14 cellular contexts compared by ENCODE assay signal in the genomic region with DNA sequence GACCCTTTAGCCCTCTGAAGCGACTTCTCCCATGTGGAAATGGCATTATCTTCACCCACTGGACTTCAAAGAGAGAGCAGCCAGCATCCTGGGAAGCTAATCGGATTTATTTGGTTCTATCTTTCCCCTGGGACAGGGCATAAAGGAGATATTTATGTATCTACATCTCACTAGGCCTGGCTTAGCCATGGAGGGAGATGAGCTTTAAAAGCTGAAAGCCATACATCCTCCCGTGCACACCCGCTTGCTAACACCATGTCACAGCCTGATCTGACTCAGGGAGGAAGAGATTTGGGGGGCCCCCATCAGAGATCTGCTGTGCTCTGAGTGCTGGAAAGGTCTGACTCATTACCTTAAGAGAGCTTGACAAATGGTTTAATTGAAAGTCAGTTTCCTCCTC.
A peak's percentile ranks its signal among the peaks of the same experiment; 100 is the strongest.
DNase-seq lines count a peak whose midpoint lies in the region; ATAC-seq, FAIRE-seq and TF ChIP-seq lines count a peak whose summit lies in the region.
"Had no signal": no experiment of that assay in that cellular context is flagged by ENCODE, and none has a peak within 500 bp of the region (broad histone marks: within the 10 kb centered on the region; RNA-seq: fewer than 3 reads in every experiment).

No MANE protein-coding gene starts in this region.

- no peaks in the 10 kb centered on the region for H3K79me2 ChIP-seq in SK-N-SH (ENCODE audit: insufficient read depth)

- no peaks in the 10 kb centered on the region for H3K9me2 ChIP-seq in SK-N-SH

- no peak overlapping the region for H2AFZ ChIP-seq in SK-N-SH (ENCODE audit: low read depth)

- no peaks in the 10 kb centered on the region for H3K27me3 ChIP-seq in SK-N-SH (ENCODE audit: insufficient read depth)
- H3K27me3 ChIP-seq in thymus (ENCODE audit: control insufficient read depth, insufficient read depth), result no peaks in the 10 kb centered on the region
- no peaks in the 10 kb centered on the region for H3K27me3 ChIP-seq in transverse colon

- peaks cover 26 to 64% of the 10 kb centered on the region in 2 experiments for H3K4me1 ChIP-seq in SK-N-SH (ENCODE audit: control insufficient read depth in 1 of 2, insufficient read depth in 2 of 2, low read depth in 1 of 2, low read length in 1 of 2)
- H3K4me1 ChIP-seq in thymus (ENCODE audit: control insufficient read depth, insufficient read depth, low read length), result peaks cover 56% of the 10 kb centered on the region
- peaks cover 0 to 29% (median 9%) of the 10 kb centered on the region in 4 donors for H3K4me1 ChIP-seq in transverse colon

- no peak overlapping the region for H3K4me3 ChIP-seq in SK-N-SH (ENCODE audit: low read depth in 2 of 2, low read length in 1 of 2)
- no peak overlapping the region for H3K4me3 ChIP-seq in thymus (ENCODE audit: low read length)
- H3K4me3 ChIP-seq in transverse colon, result no peak overlapping the region

- H3K27ac ChIP-seq in SK-N-SH (ENCODE audit: low read depth in 2 of 2, low read length in 1 of 2), result peak overlapping the region in 1 of 2 experiments; percentile 64; a peak in 1 of 4 replicates
- peak overlapping the region; percentile 64 for H3K27ac ChIP-seq in thymus (ENCODE audit: low read depth)
- H3K27ac ChIP-seq in transverse colon, result no peak overlapping the region

- H3K4me2 ChIP-seq in SK-N-SH, result no peak overlapping the region

- peak; percentile 55 for DNase-seq in activated CD8-positive, alpha-beta T cell treated with anti-CD3 and anti-CD28 coated beads for 36 hours
- no peak for DNase-seq in activated CD8-positive, alpha-beta T cell treated with anti-CD3 and anti-CD28 coated beads, Interleukin-2, amount 10 ng/mL, durations not matched to agents 7 days and 5 days
- DNase-seq in HFFc6 (no peak), SK-N-SH (peak; percentile 29), urothelium cell line (ENCODE audit: low spot score) (no peak), transverse colon (no peak)
- DNase-seq: MM.1S, NCI-H187 treated with DMSO at 0.1 percent for 48 hours, NCI-H345, NCI-H69, PC-3 had no signal

- CTCF ChIA-PET in activated CD8-positive, alpha-beta T cell treated with anti-CD3 and anti-CD28 coated beads for 36 hours (lab: Charles Lee), result interaction anchor here (0.8 to 8.4 kb wide), 4 partner anchors 23 to 203 kb away, joined by 3 to 129 read pairs (median 4); no protein-coding TSS in a partner anchor
- CTCF ChIA-PET in activated CD8-positive, alpha-beta T cell treated with anti-CD3 and anti-CD28 coated beads, Interleukin-2, amount 10 ng/mL, durations not matched to agents 7 days and 5 days (lab: Charles Lee), result interaction anchor here (0.7 to 3.3 kb wide), 5 partner anchors 9 to 203 kb away, joined by 3 to 21 read pairs (median 4); a partner anchor contains a TSS
- CTCF ChIA-PET in SK-N-SH (lab: Yijun Ruan, JAX), result interaction anchor here (0.8 to 10.9 kb wide), 10 partner anchors 8 to 203 kb away, joined by 3 to 275 read pairs (median 4); a partner anchor contains a TSS

- H3K27ac Mint-ChIP-seq in activated CD8-positive, alpha-beta T cell treated with anti-CD3 and anti-CD28 coated beads for 36 hours, result no peak overlapping the region
- no peak overlapping the region for H3K27ac Mint-ChIP-seq in activated CD8-positive, alpha-beta T cell treated with anti-CD3 and anti-CD28 coated beads, Interleukin-2, amount 10 ng/mL, durations not matched to agents 7 days and 5 days
- H3K27ac Mint-ChIP-seq in HFFc6, result peak overlapping the region; percentile 21; the same call in 1 of the 2 replicates

- no peaks in the 10 kb centered on the region for H3F3A ChIP-seq in SK-N-SH (replicated peaks; ENCODE audit: insufficient read depth)

- peaks cover 24% of the 10 kb centered on the region for H3K4me1 Mint-ChIP-seq in activated CD8-positive, alpha-beta T cell treated with anti-CD3 and anti-CD28 coated beads for 36 hours (ENCODE audit: low read depth)
- peaks cover 19% of the 10 kb centered on the region for H3K4me1 Mint-ChIP-seq in activated CD8-positive, alpha-beta T cell treated with anti-CD3 and anti-CD28 coated beads, Interleukin-2, amount 10 ng/mL, durations not matched to agents 7 days and 5 days (ENCODE audit: low read depth)
- H3K4me1 Mint-ChIP-seq in HFFc6 (ENCODE audit: low read depth), result peaks cover 57% of the 10 kb centered on the region

- H3K36me3 Mint-ChIP-seq in activated CD8-positive, alpha-beta T cell treated with anti-CD3 and anti-CD28 coated beads for 36 hours (ENCODE audit: low read depth), result no peaks in the 10 kb centered on the region
- no peaks in the 10 kb centered on the region for H3K36me3 Mint-ChIP-seq in activated CD8-positive, alpha-beta T cell treated with anti-CD3 and anti-CD28 coated beads, Interleukin-2, amount 10 ng/mL, durations not matched to agents 7 days and 5 days (ENCODE audit: low read depth)
- peaks cover 24% of the 10 kb centered on the region for H3K36me3 Mint-ChIP-seq in HFFc6 (ENCODE audit: low read depth)

- H3K4me3 Mint-ChIP-seq in activated CD8-positive, alpha-beta T cell treated with anti-CD3 and anti-CD28 coated beads for 36 hours, result no peak overlapping the region
- H3K4me3 Mint-ChIP-seq in activated CD8-positive, alpha-beta T cell treated with anti-CD3 and anti-CD28 coated beads, Interleukin-2, amount 10 ng/mL, durations not matched to agents 7 days and 5 days, result no peak overlapping the region
- no peak overlapping the region for H3K4me3 Mint-ChIP-seq in HFFc6

- no peaks in the 10 kb centered on the region for H3K9me3 Mint-ChIP-seq in activated CD8-positive, alpha-beta T cell treated with anti-CD3 and anti-CD28 coated beads for 36 hours
- H3K9me3 Mint-ChIP-seq in activated CD8-positive, alpha-beta T cell treated with anti-CD3 and anti-CD28 coated beads, Interleukin-2, amount 10 ng/mL, durations not matched to agents 7 days and 5 days (ENCODE audit: insufficient read depth), result no peaks in the 10 kb centered on the region
- no peaks in the 10 kb centered on the region for H3K9me3 Mint-ChIP-seq in HFFc6

- TF ChIP-seq RAD21 in SK-N-SH (IDR thresholded peaks at IDR 0.05; ENCODE audit: low read length), result no peak

- H3K9me3 ChIP-seq in SK-N-SH, result no peaks in the 10 kb centered on the region
- H3K9me3 ChIP-seq in thymus (ENCODE audit: control insufficient read depth), result no peaks in the 10 kb centered on the region
- no peaks in the 10 kb centered on the region for H3K9me3 ChIP-seq in transverse colon

- ATAC-seq in activated CD8-positive, alpha-beta T cell treated with anti-CD3 and anti-CD28 coated beads for 36 hours, result peak; percentile 78
- no peak for ATAC-seq in activated CD8-positive, alpha-beta T cell treated with anti-CD3 and anti-CD28 coated beads, Interleukin-2, amount 10 ng/mL, durations not matched to agents 7 days and 5 days
- ATAC-seq in HG03521 (IDR thresholded peaks at IDR 0.05; ENCODE audit: unreplicated experiment), result no peak
- ATAC-seq: PC-3 had no signal

- TF ChIP-seq CTCF in activated CD8-positive, alpha-beta T cell treated with anti-CD3 and anti-CD28 coated beads for 36 hours (IDR thresholded peaks at IDR 0.05), result no peak
- no peak for TF ChIP-seq CTCF in HFFc6 (IDR thresholded peaks at IDR 0.05)
- TF ChIP-seq CTCF in SK-N-SH (IDR thresholded peaks at IDR 0.05), result no peak
- no peak for TF ChIP-seq CTCF in transverse colon (IDR thresholded peaks at IDR 0.05)

- no peaks in the 10 kb centered on the region for H3K27me3 Mint-ChIP-seq in activated CD8-positive, alpha-beta T cell treated with anti-CD3 and anti-CD28 coated beads for 36 hours
- H3K27me3 Mint-ChIP-seq in activated CD8-positive, alpha-beta T cell treated with anti-CD3 and anti-CD28 coated beads, Interleukin-2, amount 10 ng/mL, durations not matched to agents 7 days and 5 days (ENCODE audit: low read depth), result no peaks in the 10 kb centered on the region
- H3K27me3 Mint-ChIP-seq in HFFc6 (ENCODE audit: insufficient read depth), result peaks cover 3% of the 10 kb centered on the region

- in situ Hi-C loops in transverse colon (cut with MboI; ENCODE audit: low pct_ligation_motif_present in 1 of 4, low pct_unique_long_range_greater_than_20kb in 1 of 4, low sequenced_read_pairs in 3 of 4), result no loop called here

- H4K20me1 ChIP-seq in SK-N-SH (ENCODE audit: insufficient read depth), result no peaks in the 10 kb centered on the region

- H3K9ac ChIP-seq in SK-N-SH, result no peak overlapping the region

- 78% methylated on average over 4 of the region's 4 CpGs for WGBS in SK-N-SH (ENCODE audit: low lambda C conversion rate)
- 85% methylated on average over 4 of the region's 4 CpGs for WGBS in thymus
- 88% methylated on average over 4 of the region's 4 CpGs; no CpG with 5 or more reads in 1 of the 2 donors for WGBS in transverse colon (ENCODE audit: low coverage in 1 of 2), 2 donors

- no peak for FAIRE-seq in urothelium cell line (lab: Jason Lieb, UNC)
- FAIRE-seq: H54 had no signal

- no peak for TF ChIP-seq POLR2A in transverse colon (IDR thresholded peaks at IDR 0.05)

- POLR2A ChIA-PET in activated CD8-positive, alpha-beta T cell treated with anti-CD3 and anti-CD28 coated beads for 36 hours (lab: Charles Lee), result interaction anchor here (0.8 kb wide), 1 partner anchor 67 kb away, joined by 4 read pairs; no protein-coding TSS in a partner anchor
- POLR2A ChIA-PET in activated CD8-positive, alpha-beta T cell treated with anti-CD3 and anti-CD28 coated beads, Interleukin-2, amount 10 ng/mL, durations not matched to agents 7 days and 5 days (lab: Charles Lee), result no interaction called here
- POLR2A ChIA-PET in SK-N-SH (lab: Yijun Ruan, JAX), result interaction anchor here (0.9 kb wide), 1 partner anchor 61 kb away, joined by 3 read pairs; no protein-coding TSS in a partner anchor

- peaks cover 39 to 72% of the 10 kb centered on the region in 2 experiments for H3K36me3 ChIP-seq in SK-N-SH (replicated peaks in 1 of 2; ENCODE audit: control insufficient read depth in 1 of 2, insufficient read depth in 2 of 2, low read length in 1 of 2)
- H3K36me3 ChIP-seq in thymus (ENCODE audit: control insufficient read depth, insufficient read depth), result no peaks in the 10 kb centered on the region
- H3K36me3 ChIP-seq in transverse colon, result peaks cover 0 to 14% (median 5%) of the 10 kb centered on the region in 4 donors

- TF ChIP-seq EP300 in SK-N-SH (IDR thresholded peaks at IDR 0.05; ENCODE audit: borderline replicate concordance in 1 of 2, low read depth in 1 of 2, low read length in 1 of 2) (no peak), transverse colon (IDR thresholded peaks at IDR 0.05; ENCODE audit: low read depth) (no peak)

- intact Hi-C loops in activated CD8-positive, alpha-beta T cell treated with anti-CD3 and anti-CD28 coated beads for 36 hours (cut with micrococcal nuclease), result no loop called here
- intact Hi-C loops in transverse colon (cut with DNase I; ENCODE audit: low total_unique reads), result loop anchor here (10.0 kb wide), 1 partner anchor 64 kb away; no protein-coding TSS in a partner anchor

TF ChIP-seq in SK-N-SH, 30 proteins besides CTCF, POLR2A, EP300 and RAD21 (continues in another document):
- TF ChIP-seq TAF1 (IDR thresholded peaks at IDR 0.05; ENCODE audit: borderline replicate concordance, low read depth, low read length) (no peak), RCOR1 (IDR thresholded peaks at IDR 0.05; ENCODE audit: low read length) (peak; percentile 40; the same call in 1 of the 2 replicates), GATA2 (CRISPR knock-in tag; IDR thresholded peaks at IDR 0.05) (peak; percentile 66)

Comparison
In these comparisons a context has a peak if more than half of its experiments do, and no peak if none do; other contexts are left out.
1. DNase-seq: peak in activated CD8-positive, alpha-beta T cell treated with anti-CD3 and anti-CD28 coated beads for 36 hours (single experiment) and SK-N-SH (single experiment); none in activated CD8-positive, alpha-beta T cell treated with anti-CD3 and anti-CD28 coated beads, Interleukin-2, amount 10 ng/mL, durations not matched to agents 7 days and 5 days (single experiment), HFFc6 (single experiment), urothelium cell line (single experiment) and transverse colon (single experiment).